ENCODE assay signal across 1 cellular context in genomic region chr16:89018605-89019158, GRCh38.
TF ChIP-seq lines count a peak whose summit lies in the region.

No MANE protein-coding gene starts in this region.

TF ChIP-seq in GM23338, 12 proteins besides CTCF, POLR2A, EP300 and RAD21 (continued from another document):
- TF ChIP-seq REST (IDR thresholded peaks at IDR 0.05; ENCODE audit: unreplicated experiment) (no peak), JUNB (IDR thresholded peaks at IDR 0.05; ENCODE audit: unreplicated experiment) (no peak), POLR2AphosphoS5 (IDR thresholded peaks at IDR 0.05; ENCODE audit: low read depth) (no peak), CREB1 (CRISPR knock-in tag; IDR thresholded peaks at IDR 0.05; ENCODE audit: low read depth) (no peak), ETS1 (IDR thresholded peaks at IDR 0.05) (no peak), ZNF462 (CRISPR knock-in tag; IDR thresholded peaks at IDR 0.05) (no peak)
